ENCODE assay signal across 26 cellular contexts in the genomic region with DNA sequence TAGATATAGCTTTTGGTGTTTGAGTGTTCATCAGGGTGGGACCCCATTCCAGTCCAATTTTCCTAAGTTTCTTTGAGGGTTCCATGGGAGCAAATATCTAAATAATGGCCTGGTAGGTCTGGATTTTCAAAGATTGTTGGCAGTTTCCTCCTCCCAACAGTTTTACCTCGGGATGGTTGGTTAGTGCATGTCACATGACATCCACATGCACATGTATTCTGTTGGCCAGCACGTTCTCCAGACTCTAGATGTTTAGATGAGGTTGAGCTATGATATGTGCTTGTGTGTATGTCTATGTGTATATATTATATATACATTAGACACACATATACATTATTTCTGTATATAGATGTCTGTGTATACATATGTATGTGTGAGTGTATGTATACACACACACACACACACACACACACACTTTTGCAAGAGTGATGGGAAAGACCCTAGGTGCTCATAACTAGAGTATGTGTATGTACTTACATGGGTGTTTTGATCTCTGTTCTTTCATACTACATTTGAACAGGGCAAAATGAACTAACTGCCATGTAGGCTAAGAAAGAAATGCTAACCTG. TPM values are rescaled to one million over a fixed set of nuclear protein-coding genes. Genes with fewer than 3 reads are reported as not detected.
"Had no signal": no experiment of that assay in that cellular context is flagged by ENCODE, and none has a peak within 500 bp of the region (broad histone marks: within the 10 kb centered on the region; RNA-seq: fewer than 3 reads in every experiment).

No MANE protein-coding gene starts in this region.

- FAIRE-seq: endothelial cell of umbilical vein, small intestine had no signal

- H3K36me3 ChIP-seq: colonic mucosa, neutrophil, right atrium auricular region, suprapubic skin, upper lobe of left lung, uterus had no signal

- DNase-seq: colonic mucosa; dermis blood vessel endothelial cell; endodermal cell; erythroblast; foreskin keratinocyte; heart left ventricle; hippocampal formation; left colon; left ventricle myocardium superior; naive thymus-derived CD4-positive, alpha-beta T cell; nephron progenitor cell; posterior cingulate gyrus; sigmoid colon; small intestine; stimulated activated CD4-positive, alpha-beta T cell treated with anti-CD3 and anti-CD28 coated beads, Interleukin-12 subunit alpha, Interleukin-12 subunit beta, amount 100 ng/mL, for 4 hours; stimulated activated CD4-positive, alpha-beta T cell treated with anti-CD3 and anti-CD28 coated beads, Interleukin-2, amount 100 ng/mL, for 48 hours; stimulated activated naive CD4-positive, alpha-beta T cell treated with Interleukin-2 at 50 U/mL for 16 hours; tibial artery; upper lobe of left lung; uterus had no signal

- H3K9me3 Mint-ChIP-seq: endodermal cell had no signal

- H3K27me3 ChIP-seq: colonic mucosa, foreskin keratinocyte, heart left ventricle, right atrium auricular region, sigmoid colon, tibial artery, upper lobe of left lung, uterus had no signal

- H3K4me3 ChIP-seq: colonic mucosa, heart left ventricle, lung, right atrium auricular region, sigmoid colon, suprapubic skin, tibial artery, upper lobe of left lung, uterus had no signal

- H3K27ac Mint-ChIP-seq: endodermal cell; naive thymus-derived CD4-positive, alpha-beta T cell; nephron progenitor cell had no signal

- H3K9me3 ChIP-seq: colonic mucosa, heart left ventricle, neutrophil, right atrium auricular region, sigmoid colon, suprapubic skin, tibial artery, upper lobe of left lung, uterus had no signal

- ATAC-seq: foreskin keratinocyte; heart left ventricle; left colon; left ventricle myocardium superior; naive thymus-derived CD4-positive, alpha-beta T cell had no signal

- H3K4me3 Mint-ChIP-seq: endodermal cell; naive thymus-derived CD4-positive, alpha-beta T cell; nephron progenitor cell had no signal

- H3K4me1 ChIP-seq: colonic mucosa, right atrium auricular region, suprapubic skin, upper lobe of left lung, uterus had no signal

- H3K27ac ChIP-seq: colonic mucosa, foreskin keratinocyte, heart left ventricle, neutrophil, right atrium auricular region, suprapubic skin, tibial artery, upper lobe of left lung, uterus had no signal

- H3K36me3 Mint-ChIP-seq: naive thymus-derived CD4-positive, alpha-beta T cell had no signal

RNA-seq across cellular contexts. Expression of a gene that starts 5.6 kb away (rescaled TPM):
- total RNA-seq: mononuclear cell; naive thymus-derived CD4-positive, alpha-beta T cell; suprapubic skin had no signal
- polyA plus RNA-seq: naive thymus-derived CD4-positive, alpha-beta T cell had no signal
